8 cellular contexts compared by ENCODE assay signal in the genomic region with DNA sequence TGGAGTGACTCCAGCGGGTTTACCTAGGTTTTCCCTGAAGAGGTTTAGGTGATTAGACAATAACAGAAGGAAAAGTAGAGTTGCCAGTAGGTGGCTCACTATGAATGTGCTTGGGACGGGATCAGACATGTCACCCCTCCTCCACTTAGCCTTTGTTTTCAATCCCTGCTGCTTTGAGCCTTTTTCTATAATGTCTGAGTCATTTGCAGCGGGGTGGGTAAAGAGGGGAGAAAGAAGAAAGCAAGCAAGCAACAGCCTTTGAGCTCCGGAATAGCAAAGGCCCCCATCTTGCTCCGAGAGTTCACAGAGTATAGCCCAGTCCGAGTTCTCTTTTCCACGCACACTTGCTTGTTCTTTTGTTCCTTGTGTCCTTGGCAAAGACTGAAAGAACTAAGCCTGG.
A peak's percentile ranks its signal among the peaks of the same experiment; 100 is the strongest.
DNase-seq lines count a peak whose midpoint lies in the region; ATAC-seq and TF ChIP-seq lines count a peak whose summit lies in the region.

No MANE protein-coding gene starts in this region.

- H3K36me3 ChIP-seq in esophagus squamous epithelium (no peaks in the 10 kb centered on the region), muscle layer of duodenum (ENCODE audit: control insufficient read depth in 1 of 2, insufficient read depth in 2 of 2, low read length in 2 of 2) (no peaks in the 10 kb centered on the region)

- no peaks in the 10 kb centered on the region for H3K27me3 ChIP-seq in esophagus squamous epithelium
- H3K27me3 ChIP-seq in muscle layer of duodenum (ENCODE audit: low read depth, low read length) = no peaks in the 10 kb centered on the region

- intact Hi-C loops in esophagus squamous epithelium (cut with DNase I) = loop anchor here (10.0 kb wide), 1 partner anchor 558 kb away; the partner anchor contains the start of gene QKI

- H3K4me3 ChIP-seq in esophagus squamous epithelium (peak overlapping the region in 3 of 4 donors; percentile 25 to 47 (median 29)), muscle layer of duodenum (ENCODE audit: low read depth in 1 of 2, low read length in 2 of 2) (peak overlapping the region; percentile 31 to 41)

- DNase-seq in AG08395 (ENCODE audit: low spot score) (peak; percentile 79), HuH-7.5 (ENCODE audit: low spot score) (peak; percentile 11), RPMI7951 (ENCODE audit: low read depth) (peak; percentile 90), esophagus squamous epithelium (lab: John Stamatoyannopoulos, UW) (no peak)
- no peak for DNase-seq in activated naive CD4-positive, alpha-beta T cell treated with Interleukin-2 at 50 U/mL for 16 hours

- 7 to 19% methylated on average over 7 of the region's 7 CpGs for WGBS in esophagus squamous epithelium, 2 donors

- H3K9me3 ChIP-seq in esophagus squamous epithelium (no peaks in the 10 kb centered on the region), muscle layer of duodenum (ENCODE audit: control insufficient read depth in 1 of 2, low read length in 2 of 2) (no peaks in the 10 kb centered on the region)

- peak; percentile 15 to 58 (median 40) for TF ChIP-seq CTCF in esophagus squamous epithelium (IDR thresholded peaks at IDR 0.05)

- H3K27ac ChIP-seq in esophagus squamous epithelium (peak overlapping the region; percentile 6 to 69 (median 29)), muscle layer of duodenum (ENCODE audit: low read length) (no peak overlapping the region)

- ATAC-seq in HG03378 (IDR thresholded peaks at IDR 0.05; ENCODE audit: unreplicated experiment) (no peak), HG03108 (IDR thresholded peaks at IDR 0.05; ENCODE audit: unreplicated experiment) (no peak)

- no peak for TF ChIP-seq POLR2A in esophagus squamous epithelium (IDR thresholded peaks at IDR 0.05)

- H3K4me1 ChIP-seq in esophagus squamous epithelium = peaks cover 0 to 22% (median 6%) of the 10 kb centered on the region in 3 donors
- H3K4me1 ChIP-seq in muscle layer of duodenum (ENCODE audit: control insufficient read depth in 1 of 2, insufficient read depth in 2 of 2, low read length in 2 of 2) = no peaks in the 10 kb centered on the region

Comparison
In these comparisons a context has a peak if more than half of its experiments do, and no peak if none do; other contexts are left out.
1. DNase-seq: peak in AG08395 (single experiment), HuH-7.5 (single experiment) and RPMI7951 (single experiment); none in esophagus squamous epithelium (single experiment) and activated naive CD4-positive, alpha-beta T cell treated with Interleukin-2 at 50 U/mL for 16 hours (single experiment).